Comparison of ENCODE assay signal across 8 cellular contexts in the genomic region with DNA sequence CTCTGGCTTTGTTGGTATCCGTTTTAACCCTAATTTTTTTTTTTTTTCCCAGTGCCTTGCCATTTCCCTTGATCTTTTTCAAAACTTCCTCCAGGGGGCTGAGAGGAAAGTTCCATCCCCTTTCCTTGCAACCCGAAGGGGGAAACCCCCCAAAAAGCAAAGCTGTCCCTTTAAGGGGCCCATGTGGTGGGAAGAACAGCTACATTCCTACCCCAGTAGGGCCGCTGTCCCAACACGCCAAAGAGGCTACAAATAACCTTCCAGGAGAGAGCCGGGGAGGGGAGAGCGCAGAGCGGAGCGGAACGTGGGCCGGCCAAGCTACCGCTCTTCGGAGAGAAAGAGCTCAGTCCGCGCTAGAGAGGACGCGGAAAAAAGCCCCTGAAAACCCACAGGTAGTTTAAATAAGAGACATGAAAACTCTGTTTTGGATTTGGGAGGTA. TPM values are rescaled to one million over a fixed set of nuclear protein-coding genes. Genes with fewer than 3 reads are reported as not detected.
A peak's percentile ranks its signal among the peaks of the same experiment; 100 is the strongest.
DNase-seq lines count a peak whose midpoint lies in the region; ATAC-seq, FAIRE-seq and TF ChIP-seq lines count a peak whose summit lies in the region.

No MANE protein-coding gene starts in this region.

- no peaks in the 10 kb centered on the region for H4K20me1 ChIP-seq in astrocyte (ENCODE audit: insufficient read depth, low read length)

- DNase-seq in NCI-H345 (lab: John Stamatoyannopoulos, UW) (peak; percentile 12), NCI-H345 treated with DMSO at 0.1 percent for 48 hours (lab: John Stamatoyannopoulos, UW; ENCODE audit: unreplicated experiment) (no peak), NCI-H1105 treated with DMSO at 0.1 percent for 48 hours (lab: John Stamatoyannopoulos, UW) (peak; percentile 31), astrocyte (ENCODE audit: low read depth) (peak; percentile 63), right cardiac atrium (peak; percentile 56 to 86 (median 83)), retina (peak; percentile 81)

- peak overlapping the region; percentile 92 for H3K4me2 ChIP-seq in astrocyte (ENCODE audit: low read length)

- H3K27ac Mint-ChIP-seq in astrocyte (ENCODE audit: unreplicated experiment): peak overlapping the region; percentile 73

- H3K4me1 ChIP-seq in astrocyte (ENCODE audit: insufficient read depth, low read length): peaks cover 60% of the 10 kb centered on the region
- peaks cover 2% of the 10 kb centered on the region for H3K4me1 ChIP-seq in right cardiac atrium (ENCODE audit: control insufficient read depth, insufficient read depth, low read length)

- H3K36me3 ChIP-seq in astrocyte (ENCODE audit: insufficient read depth, low read length): no peaks in the 10 kb centered on the region

- intact Hi-C loops in right cardiac atrium (cut with DNase I): no loop called here

- peaks cover 63% of the 10 kb centered on the region for H3K4me1 Mint-ChIP-seq in astrocyte (ENCODE audit: low read depth, unreplicated experiment)

- no peaks in the 10 kb centered on the region for H3K79me2 ChIP-seq in astrocyte (ENCODE audit: insufficient read depth, low read length)

- no peaks in the 10 kb centered on the region for H3K36me3 Mint-ChIP-seq in astrocyte (ENCODE audit: low read depth, unreplicated experiment)

- H3K27me3 Mint-ChIP-seq in astrocyte (ENCODE audit: low read depth, unreplicated experiment): no peaks in the 10 kb centered on the region

- H3K4me3 Mint-ChIP-seq in astrocyte (ENCODE audit: unreplicated experiment): peak overlapping the region; percentile 90

- peak; percentile 18 for TF ChIP-seq CTCF in astrocyte (IDR thresholded peaks at IDR 0.05; ENCODE audit: insufficient read depth, low read depth, low read length)

- no peaks in the 10 kb centered on the region for H3K9me3 Mint-ChIP-seq in astrocyte (ENCODE audit: unreplicated experiment)

- under 1% methylated on average over 16 of the region's 16 CpGs for WGBS in right cardiac atrium

- H3K9ac ChIP-seq in astrocyte (ENCODE audit: low read length): peak overlapping the region; percentile 81

- peak overlapping the region; percentile 54 for H3K27ac ChIP-seq in astrocyte (ENCODE audit: low read depth, low read length)
- H3K27ac ChIP-seq in right cardiac atrium (ENCODE audit: low read length): peak overlapping the region; percentile 88

- peak overlapping the region; percentile 67 for H3K4me3 ChIP-seq in astrocyte (ENCODE audit: insufficient read depth, low read depth, low read length)
- H3K4me3 ChIP-seq in right cardiac atrium (ENCODE audit: low read length): peak overlapping the region; percentile 95

- no peaks in the 10 kb centered on the region for H3K27me3 ChIP-seq in astrocyte (ENCODE audit: insufficient read depth, low read length)
- H3K27me3 ChIP-seq in right cardiac atrium (ENCODE audit: control insufficient read depth, insufficient read depth): no peaks in the 10 kb centered on the region

- peak overlapping the region; percentile 70 for H2AFZ ChIP-seq in astrocyte (ENCODE audit: low read depth, low read length)

- ATAC-seq in right cardiac atrium: peak; percentile 78
- no peak for ATAC-seq in GM21515 (IDR thresholded peaks at IDR 0.05; ENCODE audit: unreplicated experiment)
- no peak for ATAC-seq in GM18517 (IDR thresholded peaks at IDR 0.05; ENCODE audit: unreplicated experiment)

- FAIRE-seq in astrocyte (lab: Jason Lieb, UNC): no peak

- H3K9me3 ChIP-seq in astrocyte (ENCODE audit: insufficient read depth, low read depth, low read length): no peaks in the 10 kb centered on the region
- no peaks in the 10 kb centered on the region for H3K9me3 ChIP-seq in right cardiac atrium (ENCODE audit: control insufficient read depth, low read length)

RNA-seq across cellular contexts. Expression of a gene that starts 1.7 kb away (rescaled TPM):
- 19.0 and 19.9 TPM in 2 replicates for total RNA-seq in astrocyte
- total RNA-seq in right cardiac atrium: 10 to 100 TPM; 21.8 to 32.3 (median 29.2) TPM
- 14.6 TPM for polyA plus RNA-seq in right cardiac atrium

RNA-seq across cellular contexts. Expression of a gene that starts 19.9 kb away (rescaled TPM):
- total RNA-seq in astrocyte (29.6 and 34.2 TPM in 2 replicates), right cardiac atrium (10 to 100 TPM; 12.7 to 17.5 (median 16.3) TPM)
- polyA plus RNA-seq in right cardiac atrium: 14.5 TPM

Comparison
In these comparisons a context has a peak if more than half of its experiments do, and no peak if none do; other contexts are left out.
1. ATAC-seq: peak in right cardiac atrium (2 of 2); none in GM21515 (single experiment) and GM18517 (single experiment).